Comparison of ENCODE assay signal across 1 cellular context in the genomic region with DNA sequence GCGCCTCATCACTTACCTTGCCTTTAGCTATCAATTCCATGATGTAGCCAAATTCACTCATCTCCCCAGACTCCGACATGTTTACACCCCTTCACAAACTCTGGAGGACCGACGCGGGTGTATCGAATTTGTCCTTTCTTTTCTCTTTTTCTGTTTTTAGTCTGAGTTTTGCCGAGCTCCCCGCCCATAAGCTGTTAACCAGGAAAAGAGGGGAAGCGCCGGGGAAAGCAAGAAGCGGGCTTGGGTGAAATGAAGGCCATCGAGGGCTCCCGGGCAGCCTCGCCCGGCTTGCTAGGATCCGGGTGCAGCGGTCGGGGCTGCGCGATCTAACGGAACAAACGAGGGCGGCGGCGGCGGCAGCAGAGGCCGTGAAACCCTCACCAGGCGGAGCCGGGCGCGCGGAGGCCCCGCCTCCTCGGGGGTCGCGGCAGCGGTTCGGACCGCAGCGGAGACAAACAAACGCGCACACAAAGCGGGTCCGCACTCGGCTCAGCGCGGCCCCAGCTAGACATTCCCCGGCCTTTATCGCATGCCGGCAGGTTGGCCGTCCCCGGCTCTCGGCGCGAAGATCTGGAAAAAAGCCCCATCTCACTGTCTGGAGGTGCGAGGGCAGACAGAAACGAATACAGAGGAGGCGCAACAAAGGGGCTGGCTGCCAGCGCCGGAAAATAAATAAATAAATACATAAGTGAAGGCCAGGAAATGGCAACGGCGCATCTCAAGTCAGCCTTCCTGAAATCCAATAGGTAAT.
TF ChIP-seq lines count a peak whose summit lies in the region.

No MANE protein-coding gene starts in this region.

TF ChIP-seq in WTC11, 78 proteins besides CTCF, POLR2A, EP300 and RAD21 (continued from another document and continues in another):
- TF ChIP-seq TCF7 (CRISPR knock-in tag; IDR thresholded peaks at IDR 0.05; ENCODE audit: low read depth) (no peak), ZNF416 (CRISPR knock-in tag; IDR thresholded peaks at IDR 0.05) (no peak), ZNF423 (CRISPR knock-in tag; IDR thresholded peaks at IDR 0.05) (no peak), ARID4B (CRISPR knock-in tag; IDR thresholded peaks at IDR 0.05; ENCODE audit: borderline replicate concordance) (no peak), ESRRA (CRISPR knock-in tag; IDR thresholded peaks at IDR 0.05; ENCODE audit: borderline replicate concordance) (0 out of 2 replicates have a peak, but pooled peaks have one; percentile 15), NFATC4 (CRISPR knock-in tag; IDR thresholded peaks at IDR 0.05) (no peak), FOXJ3 (CRISPR knock-in tag; IDR thresholded peaks at IDR 0.05; ENCODE audit: borderline replicate concordance) (no peak), NFYB (CRISPR knock-in tag; conservative IDR thresholded peaks at IDR 0.05; ENCODE audit: low read depth) (no peak), ZNF396 (CRISPR knock-in tag; IDR thresholded peaks at IDR 0.05; ENCODE audit: borderline replicate concordance) (no peak), IRF2 (CRISPR knock-in tag; IDR thresholded peaks at IDR 0.05; ENCODE audit: borderline replicate concordance, low read depth) (no peak), CREM (CRISPR knock-in tag; IDR thresholded peaks at IDR 0.05) (peak; percentile 43; the same call in 1 of the 2 replicates), GRHL2 (CRISPR knock-in tag; IDR thresholded peaks at IDR 0.05; ENCODE audit: insufficient replicate concordance, severe bottlenecking) (no peak), SMAD4 (CRISPR knock-in tag; IDR thresholded peaks at IDR 0.05) (no peak), ZBTB21 (CRISPR knock-in tag; IDR thresholded peaks at IDR 0.05; ENCODE audit: borderline replicate concordance) (peak; percentile 33; the same call in 1 of the 2 replicates), GTF2I (CRISPR knock-in tag; conservative IDR thresholded peaks at IDR 0.05) (no peak), RORB (CRISPR knock-in tag; IDR thresholded peaks at IDR 0.05) (no peak), IRF1 (CRISPR knock-in tag; IDR thresholded peaks at IDR 0.05) (no peak), E2F5 (CRISPR knock-in tag; IDR thresholded peaks at IDR 0.05) (peak; percentile 58; the same call in 1 of the 2 replicates), KAT7 (CRISPR knock-in tag; IDR thresholded peaks at IDR 0.05; ENCODE audit: borderline replicate concordance) (no peak), MXD4 (CRISPR knock-in tag; IDR thresholded peaks at IDR 0.05; ENCODE audit: borderline replicate concordance) (no peak), NR2C2 (CRISPR knock-in tag; IDR thresholded peaks at IDR 0.05) (no peak), ZNF671 (CRISPR knock-in tag; IDR thresholded peaks at IDR 0.05) (no peak), ZBTB43 (CRISPR knock-in tag; IDR thresholded peaks at IDR 0.05) (0 out of 2 replicates have a peak, but pooled peaks have one; percentile 47), SOX15 (CRISPR knock-in tag; IDR thresholded peaks at IDR 0.05) (no peak), ZNF263 (CRISPR knock-in tag; IDR thresholded peaks at IDR 0.05; ENCODE audit: low read depth) (no peak), NR3C1 (CRISPR knock-in tag; conservative IDR thresholded peaks at IDR 0.05; ENCODE audit: low read depth) (no peak), AFF4 (CRISPR knock-in tag; IDR thresholded peaks at IDR 0.05; ENCODE audit: borderline replicate concordance) (0 out of 2 replicates have a peak, but pooled peaks have one; percentile 49), NR1H2 (CRISPR knock-in tag; IDR thresholded peaks at IDR 0.05) (no peak), HMGXB4 (CRISPR knock-in tag; IDR thresholded peaks at IDR 0.05) (peak; percentile 62; the same call in 1 of the 2 replicates), MLX (CRISPR knock-in tag; IDR thresholded peaks at IDR 0.05) (no peak)
- TF ChIP-seq, protein P1, sequence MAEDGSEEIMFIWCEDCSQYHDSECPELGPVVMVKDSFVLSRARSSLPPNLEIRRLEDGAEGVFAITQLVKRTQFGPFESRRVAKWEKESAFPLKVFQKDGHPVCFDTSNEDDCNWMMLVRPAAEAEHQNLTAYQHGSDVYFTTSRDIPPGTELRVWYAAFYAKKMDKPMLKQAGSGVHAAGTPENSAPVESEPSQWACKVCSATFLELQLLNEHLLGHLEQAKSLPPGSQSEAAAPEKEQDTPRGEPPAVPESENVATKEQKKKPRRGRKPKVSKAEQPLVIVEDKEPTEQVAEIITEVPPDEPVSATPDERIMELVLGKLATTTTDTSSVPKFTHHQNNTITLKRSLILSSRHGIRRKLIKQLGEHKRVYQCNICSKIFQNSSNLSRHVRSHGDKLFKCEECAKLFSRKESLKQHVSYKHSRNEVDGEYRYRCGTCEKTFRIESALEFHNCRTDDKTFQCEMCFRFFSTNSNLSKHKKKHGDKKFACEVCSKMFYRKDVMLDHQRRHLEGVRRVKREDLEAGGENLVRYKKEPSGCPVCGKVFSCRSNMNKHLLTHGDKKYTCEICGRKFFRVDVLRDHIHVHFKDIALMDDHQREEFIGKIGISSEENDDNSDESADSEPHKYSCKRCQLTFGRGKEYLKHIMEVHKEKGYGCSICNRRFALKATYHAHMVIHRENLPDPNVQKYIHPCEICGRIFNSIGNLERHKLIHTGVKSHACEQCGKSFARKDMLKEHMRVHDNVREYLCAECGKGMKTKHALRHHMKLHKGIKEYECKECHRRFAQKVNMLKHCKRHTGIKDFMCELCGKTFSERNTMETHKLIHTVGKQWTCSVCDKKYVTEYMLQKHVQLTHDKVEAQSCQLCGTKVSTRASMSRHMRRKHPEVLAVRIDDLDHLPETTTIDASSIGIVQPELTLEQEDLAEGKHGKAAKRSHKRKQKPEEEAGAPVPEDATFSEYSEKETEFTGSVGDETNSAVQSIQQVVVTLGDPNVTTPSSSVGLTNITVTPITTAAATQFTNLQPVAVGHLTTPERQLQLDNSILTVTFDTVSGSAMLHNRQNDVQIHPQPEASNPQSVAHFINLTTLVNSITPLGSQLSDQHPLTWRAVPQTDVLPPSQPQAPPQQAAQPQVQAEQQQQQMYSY (CRISPR knock-in tag; IDR thresholded peaks at IDR 0.05), result no peak
- TF ChIP-seq, protein P2, sequence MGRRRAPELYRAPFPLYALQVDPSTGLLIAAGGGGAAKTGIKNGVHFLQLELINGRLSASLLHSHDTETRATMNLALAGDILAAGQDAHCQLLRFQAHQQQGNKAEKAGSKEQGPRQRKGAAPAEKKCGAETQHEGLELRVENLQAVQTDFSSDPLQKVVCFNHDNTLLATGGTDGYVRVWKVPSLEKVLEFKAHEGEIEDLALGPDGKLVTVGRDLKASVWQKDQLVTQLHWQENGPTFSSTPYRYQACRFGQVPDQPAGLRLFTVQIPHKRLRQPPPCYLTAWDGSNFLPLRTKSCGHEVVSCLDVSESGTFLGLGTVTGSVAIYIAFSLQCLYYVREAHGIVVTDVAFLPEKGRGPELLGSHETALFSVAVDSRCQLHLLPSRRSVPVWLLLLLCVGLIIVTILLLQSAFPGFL (CRISPR knock-in tag; IDR thresholded peaks at IDR 0.05; ENCODE audit: borderline replicate concordance), result no peak
